Comparison of ENCODE assay signal across 8 cellular contexts in the genomic region with DNA sequence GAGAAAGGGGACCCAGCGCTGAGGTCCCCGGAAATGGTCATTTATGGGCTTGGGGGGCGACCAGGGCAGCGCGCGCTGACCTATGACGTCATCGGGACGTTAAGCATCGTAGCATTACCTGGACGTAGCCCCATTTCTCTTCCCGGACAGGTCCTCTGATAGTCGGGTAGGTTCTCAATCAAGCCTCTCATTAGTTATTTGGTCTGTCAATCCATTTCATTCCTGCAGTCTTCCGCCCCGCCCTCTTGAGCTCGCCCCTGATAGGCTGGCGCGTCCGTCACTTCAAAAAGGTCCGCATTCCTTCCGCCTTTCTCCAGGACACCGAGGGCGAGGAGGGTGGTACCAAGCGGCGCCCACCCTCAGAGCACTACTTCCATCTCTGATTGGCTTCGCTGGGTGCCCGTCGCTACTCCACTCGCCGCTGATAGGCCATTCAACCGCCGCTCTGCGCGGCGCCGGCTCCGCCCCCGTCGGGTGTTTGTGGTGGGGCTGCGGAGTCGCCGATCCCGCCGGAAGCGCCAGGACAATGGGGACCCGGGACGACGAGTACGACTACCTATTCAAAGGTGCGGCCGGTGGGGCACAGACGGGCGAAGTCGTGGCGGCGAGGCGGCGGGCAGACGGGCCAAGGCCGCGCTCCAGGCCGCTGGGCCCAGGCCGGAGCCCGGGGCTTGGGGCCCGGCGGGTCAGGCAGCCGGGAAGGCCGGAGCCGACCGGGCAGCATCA. TPM values are rescaled to one million over a fixed set of nuclear protein-coding genes. Genes with fewer than 3 reads are reported as not detected.
A peak's percentile ranks its signal among the peaks of the same experiment; 100 is the strongest.
DNase-seq lines count a peak whose midpoint lies in the region; ATAC-seq and TF ChIP-seq lines count a peak whose summit lies in the region.

TSS of gene RAB11B (plus strand) at position 470 of the 726 bp plus-strand sequence. CDS start at position 527, 57 bp downstream.

- CTCF ChIA-PET in Panc1 (lab: Charles Lee), result no interaction called here

- in situ Hi-C loops in Panc1 (cut with HindIII; ENCODE audit: low pct_unique_long_range_greater_than_20kb, low sequenced_read_pairs), result no loop called here

- peak; percentile 99 for DNase-seq in DMS53 (lab: John Stamatoyannopoulos, UW)
- DNase-seq in KG1 (lab: John Stamatoyannopoulos, UW), result peak; percentile 97
- DNase-seq in Panc1 (ENCODE audit: low read depth, low spot score), result peak; percentile 99
- DNase-seq in activated T-cell treated with anti-CD3 and anti-CD28 coated beads, Interleukin-2, amount 50 U/mL, for 4 hours, result peak; percentile 96
- DNase-seq in erythroblast (lab: John Stamatoyannopoulos, UW), result peak; percentile 100
- peak; percentile 98 for DNase-seq in stimulated activated CD8-positive, alpha-beta memory T cell treated with anti-CD3 and anti-CD28 coated beads, Interleukin-4, amount 100 ng/mL, for 48 hours

- peak; percentile 66 for TF ChIP-seq POLR2A in erythroblast (IDR thresholded peaks at IDR 0.05; ENCODE audit: low read length)

- TF ChIP-seq CTCF in Panc1 (IDR thresholded peaks at IDR 0.05), result no peak

- H3K9me3 ChIP-seq in Panc1 (ENCODE audit: control insufficient read depth, insufficient read depth, low read depth, low read length) (no peaks in the 10 kb centered on the region), mucosa of rectum (ENCODE audit: control insufficient read depth in 2 of 2, low read length in 2 of 2) (no peaks in the 10 kb centered on the region)

- POLR2A ChIA-PET in Panc1 (lab: Charles Lee), result interaction anchor here (0.7 to 1.2 kb wide), 4 partner anchors 9 to 305 kb away, joined by 3 to 8 read pairs (median 4); no protein-coding TSS in a partner anchor

- no TSS peak for BruUV-seq in Panc1 (replicated peaks; lab: Mats Ljungman, UMichigan)

- H3K36me3 Mint-ChIP-seq in activated T-cell treated with anti-CD3 and anti-CD28 coated beads, Interleukin-2, amount 50 U/mL, for 4 hours (ENCODE audit: insufficient read depth), result no peaks in the 10 kb centered on the region

- H3K9me3 Mint-ChIP-seq in activated T-cell treated with anti-CD3 and anti-CD28 coated beads, Interleukin-2, amount 50 U/mL, for 4 hours, result no peaks in the 10 kb centered on the region

- peak within 1 kb of the TSS; percentile 85 for H3K27ac ChIP-seq in Panc1 (ENCODE audit: low read length)
- peak within 1 kb of the TSS; percentile 100 for H3K27ac ChIP-seq in mucosa of rectum (ENCODE audit: low read depth in 2 of 2, low read length in 2 of 2)

- H3K27me3 Mint-ChIP-seq in activated T-cell treated with anti-CD3 and anti-CD28 coated beads, Interleukin-2, amount 50 U/mL, for 4 hours (ENCODE audit: low read depth), result no peaks in the 10 kb centered on the region

- H3K4me3 ChIP-seq in Panc1 (ENCODE audit: low read depth in 2 of 2, low read length in 2 of 2) (peak within 1 kb of the TSS; percentile 61 to 80), mucosa of rectum (ENCODE audit: low read length in 2 of 2) (peak within 1 kb of the TSS; percentile 91 to 93)

- peaks cover 17% of the 10 kb centered on the region for H3K4me1 Mint-ChIP-seq in activated T-cell treated with anti-CD3 and anti-CD28 coated beads, Interleukin-2, amount 50 U/mL, for 4 hours (ENCODE audit: low read depth)

- peak within 1 kb of the TSS; percentile 95 to 100 for H3K9ac ChIP-seq in mucosa of rectum (ENCODE audit: low read depth in 1 of 2, low read length in 2 of 2)

- no peaks in the 10 kb centered on the region for H3K27me3 ChIP-seq in Panc1 (ENCODE audit: control insufficient read depth, insufficient read depth, low read length)
- H3K27me3 ChIP-seq in mucosa of rectum (ENCODE audit: control insufficient read depth in 2 of 2, insufficient read depth in 2 of 2, low read length in 2 of 2), result no peaks in the 10 kb centered on the region

- intact Hi-C loops in Panc1 (cut with micrococcal nuclease; ENCODE audit: unreplicated experiment), result no loop called here

- no peaks in the 10 kb centered on the region; the same call in 1 of the 2 replicates for H3K36me3 ChIP-seq in Panc1 (ENCODE audit: control insufficient read depth, insufficient read depth, low read length)
- H3K36me3 ChIP-seq in mucosa of rectum (ENCODE audit: control insufficient read depth in 2 of 2, insufficient read depth in 2 of 2, low read length in 2 of 2), result no peaks in the 10 kb centered on the region

- H3K4me3 Mint-ChIP-seq in activated T-cell treated with anti-CD3 and anti-CD28 coated beads, Interleukin-2, amount 50 U/mL, for 4 hours, result peak within 1 kb of the TSS; percentile 94

- peaks cover 44% of the 10 kb centered on the region for H3K4me1 ChIP-seq in Panc1 (ENCODE audit: control insufficient read depth, insufficient read depth, low read length)
- peaks cover 14 to 17% of the 10 kb centered on the region in 2 donors for H3K4me1 ChIP-seq in mucosa of rectum (ENCODE audit: control insufficient read depth in 2 of 2, insufficient read depth in 2 of 2, low read length in 2 of 2)

- ATAC-seq in GM21723 (IDR thresholded peaks at IDR 0.05; ENCODE audit: unreplicated experiment) (peak; percentile 86), Panc1 (peak; percentile 92)
- peak; percentile 95 to 96 for ATAC-seq in activated T-cell treated with anti-CD3 and anti-CD28 coated beads, Interleukin-2, amount 50 U/mL, for 4 hours

RNA-seq across cellular contexts. Expression of gene RAB11B, which starts in this region (rescaled TPM):
- total RNA-seq in Panc1 (2021; ENCODE audit: unreplicated experiment), result 135 TPM
- 395 TPM for polyA plus RNA-seq in Panc1 (2012; ENCODE audit: insufficient read length)
- 10 to 100 TPM; 69.5 to 73.9 (median 71.4) TPM for total RNA-seq in activated T-cell treated with anti-CD3 and anti-CD28 coated beads, Interleukin-2, amount 50 U/mL, for 4 hours

Comparison
In these comparisons a context has a peak if more than half of its experiments do, and no peak if none do; other contexts are left out.
1. Peak in every context shown above with its lines: DNase-seq, ATAC-seq, H3K4me3 ChIP-seq and H3K27ac ChIP-seq.